ENCODE assay signal across 8 cellular contexts in genomic region chr21:24045775-24046215, GRCh38.
DNase-seq lines count a peak whose midpoint lies in the region; ATAC-seq and TF ChIP-seq lines count a peak whose summit lies in the region.

No MANE protein-coding gene starts in this region.

- no peak overlapping the region for H3K4me3 ChIP-seq in Jurkat, Clone E6-1 (ENCODE audit: low read length)
- H3K4me3 ChIP-seq in WERI-Rb-1 (ENCODE audit: low read depth, low read length) = no peak overlapping the region

- H3K36me3 Mint-ChIP-seq in mesothelial cell of epicardium = no peaks in the 10 kb centered on the region

- no peaks in the 10 kb centered on the region for H3K27me3 ChIP-seq in WERI-Rb-1 (ENCODE audit: insufficient read depth, low read depth, severe bottlenecking)

- no peak overlapping the region for H3K4me3 Mint-ChIP-seq in mesothelial cell of epicardium

- peak; percentile 52 for TF ChIP-seq CTCF in WERI-Rb-1 (IDR thresholded peaks at IDR 0.05; ENCODE audit: low read depth, low read length)
- TF ChIP-seq CTCF in mesothelial cell of epicardium (IDR thresholded peaks at IDR 0.05; ENCODE audit: unreplicated experiment) = no peak

- ATAC-seq in HG03520 (IDR thresholded peaks at IDR 0.05; ENCODE audit: unreplicated experiment) (no peak), GM19324 (IDR thresholded peaks at IDR 0.05; ENCODE audit: low FRiP score, unreplicated experiment) (no peak)

- peaks cover 21% of the 10 kb centered on the region for H3K9me3 Mint-ChIP-seq in mesothelial cell of epicardium

- no peaks in the 10 kb centered on the region for H3K4me1 Mint-ChIP-seq in mesothelial cell of epicardium

- H3K36me3 ChIP-seq in WERI-Rb-1 = no peaks in the 10 kb centered on the region

- no peaks in the 10 kb centered on the region for H3K9me3 ChIP-seq in WERI-Rb-1 (ENCODE audit: severe bottlenecking)

- no peak overlapping the region for H3K27ac Mint-ChIP-seq in mesothelial cell of epicardium

- no peaks in the 10 kb centered on the region for H3K27me3 Mint-ChIP-seq in mesothelial cell of epicardium (ENCODE audit: low read depth)

- no peak overlapping the region for H3K27ac ChIP-seq in WERI-Rb-1

- DNase-seq in DMS53 (lab: John Stamatoyannopoulos, UW) (peak; percentile 24), WERI-Rb-1 (peak; percentile 33), globus pallidus (ENCODE audit: low spot score) (peak; percentile 100), putamen (ENCODE audit: low spot score) (peak; percentile 99), mesothelial cell of epicardium (ENCODE audit: low spot score in 2 of 2, unreplicated experiment in 2 of 2) (no peak)
- DNase-seq in Jurkat, Clone E6-1 (ENCODE audit: low read depth, low spot score) = peak; percentile 28

Comparison
In these comparisons a context has a peak if more than half of its experiments do, and no peak if none do; other contexts are left out.
1. DNase-seq: peak in DMS53 (single experiment), Jurkat, Clone E6-1 (single experiment), WERI-Rb-1 (single experiment), globus pallidus (single experiment) and putamen (single experiment); none in mesothelial cell of epicardium (0 of 2).